ENCODE assay signal across 12 cellular contexts in the genomic region with DNA sequence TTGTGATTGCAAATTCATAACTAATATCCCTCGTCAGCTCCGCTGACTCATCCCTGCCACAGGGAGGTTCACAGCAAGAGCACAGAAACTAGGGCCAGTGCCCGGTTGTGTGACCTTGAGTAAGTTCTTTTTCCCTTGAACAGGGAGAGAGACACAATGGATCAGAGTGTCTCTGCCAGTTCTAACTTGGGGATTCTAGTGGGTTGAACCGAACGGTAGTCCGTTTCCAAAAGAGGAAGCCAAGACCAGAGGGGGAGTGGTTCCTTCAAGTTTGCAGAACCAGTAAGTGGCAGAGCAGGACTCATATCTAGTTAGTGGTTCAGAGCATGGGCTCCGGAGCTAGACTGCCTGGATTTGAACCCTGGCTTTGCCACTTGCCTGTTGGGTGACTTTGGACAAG. TPM values are rescaled to one million over a fixed set of nuclear protein-coding genes. Genes with fewer than 3 reads are reported as not detected.
DNase-seq lines count a peak whose midpoint lies in the region; ATAC-seq and TF ChIP-seq lines count a peak whose summit lies in the region.
"Had no signal": no experiment of that assay in that cellular context is flagged by ENCODE, and none has a peak within 500 bp of the region (broad histone marks: within the 10 kb centered on the region; RNA-seq: fewer than 3 reads in every experiment).

No MANE protein-coding gene starts in this region.

- peak overlapping the region; percentile 80; the same call in 1 of the 2 replicates for H3K27ac Mint-ChIP-seq in HFFc6

- no peak overlapping the region for H2BK5ac ChIP-seq in mesendoderm (ENCODE audit: low read length)

- H2AK5ac ChIP-seq in mesendoderm (ENCODE audit: low read length), result no peak overlapping the region

- no peak overlapping the region for H2BK120ac ChIP-seq in mesendoderm (ENCODE audit: low read depth, low read length)

- TF ChIP-seq CTCF in 22Rv1 (IDR thresholded peaks at IDR 0.05) (no peak), HFFc6 (IDR thresholded peaks at IDR 0.05) (no peak), WERI-Rb-1 (IDR thresholded peaks at IDR 0.05; ENCODE audit: low read depth, low read length) (no peak), right atrium auricular region (IDR thresholded peaks at IDR 0.05) (no peak)

- H3K18ac ChIP-seq in mesendoderm (ENCODE audit: low read length), result no peak overlapping the region

- H3K56ac ChIP-seq in mesendoderm (ENCODE audit: low read length), result no peak overlapping the region

- H3K4me1 ChIP-seq in right atrium auricular region, result peaks cover 0 to 56% of the 10 kb centered on the region in 2 donors
- peaks cover 5% of the 10 kb centered on the region for H3K4me1 ChIP-seq in mesendoderm (ENCODE audit: control insufficient read depth, low read depth, low read length)

- H4K8ac ChIP-seq in mesendoderm (ENCODE audit: low read depth, low read length), result no peak overlapping the region

- WGBS in mesendoderm (ENCODE audit: extremely low coverage, insufficient coverage, low lambda C conversion rate), result no CpG with 5 or more reads among the region's 7 CpGs

- no peak overlapping the region for H3K4me2 ChIP-seq in mesendoderm (ENCODE audit: low read length)

- H3K27ac ChIP-seq in 22Rv1 (peak overlapping the region; percentile 9; the same call in 1 of the 2 replicates), WERI-Rb-1 (peak overlapping the region; percentile 39), right atrium auricular region (peak overlapping the region; percentile 80 to 89), mesendoderm (ENCODE audit: low read depth, low read length) (no peak overlapping the region)

- H3K9me3 Mint-ChIP-seq in HFFc6, result no peaks in the 10 kb centered on the region

- no peak overlapping the region for H2BK15ac ChIP-seq in mesendoderm (replicated peaks; ENCODE audit: low read depth)

- no peaks in the 10 kb centered on the region for H3K79me1 ChIP-seq in mesendoderm (ENCODE audit: low read length)

- no peak overlapping the region for H3K4ac ChIP-seq in mesendoderm (ENCODE audit: low read depth, low read length)

- no peak overlapping the region for H3K4me3 ChIP-seq in WERI-Rb-1 (ENCODE audit: low read depth, low read length)
- no peak overlapping the region for H3K4me3 ChIP-seq in right atrium auricular region
- no peak overlapping the region for H3K4me3 ChIP-seq in mesendoderm (ENCODE audit: low read length)

- H3K4me3 Mint-ChIP-seq in HFFc6, result no peak overlapping the region; the same call in 1 of the 2 replicates

- H3K9me3 ChIP-seq in WERI-Rb-1 (ENCODE audit: severe bottlenecking) (no peaks in the 10 kb centered on the region), right atrium auricular region (no peaks in the 10 kb centered on the region)
- H3K9me3 ChIP-seq: Caco-2 had no signal

- peaks cover 66% of the 10 kb centered on the region for H3K4me1 Mint-ChIP-seq in HFFc6 (ENCODE audit: low read depth)

- no peaks in the 10 kb centered on the region; the same call in 1 of the 2 replicates for H3K27me3 Mint-ChIP-seq in HFFc6 (ENCODE audit: insufficient read depth)

- H4K5ac ChIP-seq in mesendoderm (ENCODE audit: low read length), result no peak overlapping the region

- ATAC-seq in GM19324 (IDR thresholded peaks at IDR 0.05; ENCODE audit: low FRiP score, unreplicated experiment), result no peak

- no peak overlapping the region for H3K23ac ChIP-seq in mesendoderm (ENCODE audit: low read length)

- peaks cover 28% of the 10 kb centered on the region for H3K36me3 ChIP-seq in WERI-Rb-1
- no peaks in the 10 kb centered on the region for H3K36me3 ChIP-seq in right atrium auricular region
- H3K36me3 ChIP-seq in mesendoderm (ENCODE audit: control insufficient read depth, insufficient read depth, low read length), result no peaks in the 10 kb centered on the region

- no peaks in the 10 kb centered on the region for H3K27me3 ChIP-seq in WERI-Rb-1 (ENCODE audit: insufficient read depth, low read depth, severe bottlenecking)
- H3K27me3 ChIP-seq in right atrium auricular region, result no peaks in the 10 kb centered on the region
- no peaks in the 10 kb centered on the region for H3K27me3 ChIP-seq in mesendoderm (ENCODE audit: insufficient read depth, low read length, poor library complexity)

- DNase-seq in HFFc6 (no peak), WERI-Rb-1 (peak; percentile 73), right atrium auricular region (ENCODE audit: low spot score) (no peak), NCI-H187 (lab: John Stamatoyannopoulos, UW) (no peak), NCI-H2171 (lab: John Stamatoyannopoulos, UW) (no peak), mesendoderm (no peak)
- DNase-seq: foreskin melanocyte, GOT3, NCI-H1930 had no signal

- H3K9ac ChIP-seq in mesendoderm (ENCODE audit: low read length), result no peak overlapping the region

- H3K36me3 Mint-ChIP-seq in HFFc6 (ENCODE audit: low read depth), result no peaks in the 10 kb centered on the region

- no peaks in the 10 kb centered on the region for H3K79me2 ChIP-seq in mesendoderm (ENCODE audit: control insufficient read depth, insufficient read depth, low read length)

RNA-seq across cellular contexts. Expression of a gene that starts 4.9 kb away (rescaled TPM):
- 10 to 100 TPM; 29.8 to 49.6 (median 39.9) TPM for total RNA-seq in HFFc6 (2021; fragmentation: NEBNext Ultra II Directional; extraction: Animal tissue kit (Norgen Biotek cat#: 25700))
- total RNA-seq in right atrium auricular region, result 100 to 1,000 TPM in 1 of 2 donors, 10 to 100 TPM in 1; 74.2 to 176 TPM
- polyA plus RNA-seq in mesendoderm (2013, experiment 1 of 2), result 2.5 TPM
- polyA plus RNA-seq in mesendoderm (2013, experiment 2 of 2), result 2.7 TPM

RNA-seq across cellular contexts. Expression of a gene that starts 54.8 kb away (rescaled TPM):
- 10 to 100 TPM; 54.1 to 77.8 (median 63.6) TPM for total RNA-seq in HFFc6 (2021; fragmentation: NEBNext Ultra II Directional; extraction: Animal tissue kit (Norgen Biotek cat#: 25700))
- total RNA-seq in right atrium auricular region, result 10 to 100 TPM; 10.7 to 15.6 TPM
- 65.4 TPM for polyA plus RNA-seq in mesendoderm (2013, experiment 1 of 2)
- polyA plus RNA-seq in mesendoderm (2013, experiment 2 of 2), result 63.3 TPM
